Comparison of ENCODE assay signal across 17 cellular contexts in the genomic region with DNA sequence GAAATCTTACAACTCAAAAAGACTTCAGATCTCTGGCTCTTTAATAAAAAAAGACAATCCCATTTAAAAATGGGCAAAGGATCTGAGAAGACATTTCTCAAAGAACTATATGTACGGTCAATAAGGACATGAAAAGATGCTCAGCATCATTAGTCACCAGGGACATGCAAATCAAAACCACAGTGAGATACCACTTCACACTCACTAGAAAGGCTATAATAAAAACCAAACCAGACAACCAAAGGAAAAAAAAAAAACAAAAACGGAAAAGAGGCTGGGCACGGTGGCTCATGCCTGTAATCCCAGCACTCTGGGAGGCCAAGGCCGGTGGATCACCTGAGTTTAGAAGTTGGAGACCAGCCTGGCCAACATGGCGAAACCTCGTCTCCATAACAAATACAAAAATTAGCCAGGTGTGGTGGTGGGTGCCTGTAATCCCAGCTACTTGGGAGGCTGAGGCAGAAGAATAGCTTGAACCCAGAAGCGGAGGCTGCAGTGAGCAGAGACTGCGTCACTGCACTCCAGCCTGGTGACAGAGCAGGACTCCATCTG. TPM values are rescaled to one million over a fixed set of nuclear protein-coding genes. Genes with fewer than 3 reads are reported as not detected.
DNase-seq lines count a peak whose midpoint lies in the region; ATAC-seq and TF ChIP-seq lines count a peak whose summit lies in the region.
"Had no signal": no experiment of that assay in that cellular context is flagged by ENCODE, and none has a peak within 500 bp of the region (broad histone marks: within the 10 kb centered on the region; RNA-seq: fewer than 3 reads in every experiment).

No MANE protein-coding gene starts in this region.

- H4K20me1 ChIP-seq in mammary epithelial cell (ENCODE audit: insufficient read depth, low read length), result no peaks in the 10 kb centered on the region

- H3K27ac ChIP-seq in mammary epithelial cell (ENCODE audit: insufficient read depth, low read depth, low read length) (no peak overlapping the region), transverse colon (no peak overlapping the region)
- H3K27ac ChIP-seq: cardiac muscle cell, spleen had no signal

- no peak for DNase-seq in MCF 10A (ENCODE audit: unreplicated experiment)
- no peak for DNase-seq in mammary epithelial cell
- no peak for DNase-seq in T-helper 17 cell
- peak; percentile 10 for DNase-seq in left lobe of liver (ENCODE audit: low spot score)
- peak; percentile 3 for DNase-seq in transverse colon
- no peak for DNase-seq in NCI-H146 treated with DMSO at 0.1 percent for 48 hours (lab: John Stamatoyannopoulos, UW; ENCODE audit: unreplicated experiment)
- no peak for DNase-seq in glomerular visceral epithelial cell (ENCODE audit: extremely low spot score)
- DNase-seq: activated CD4-positive, alpha-beta T cell treated with anti-CD3 and anti-CD28 coated beads, Interleukin-2, amount 50 U/mL, for 48 hours; activated naive CD4-positive, alpha-beta T cell treated with anti-CD3 and anti-CD28 coated beads, Interleukin-2, amount 10 ng/mL, durations not matched to agents 7 days and 5 days; effector memory CD4-positive, alpha-beta T cell; hypothalamus; NCI-H1417 treated with DMSO at 0.1 percent for 48 hours; SHP77; spleen had no signal

- H3K4me3 Mint-ChIP-seq in MCF 10A (ENCODE audit: unreplicated experiment) (no peak overlapping the region), T-helper 17 cell (no peak overlapping the region)
- H3K4me3 Mint-ChIP-seq: activated naive CD4-positive, alpha-beta T cell treated with anti-CD3 and anti-CD28 coated beads, Interleukin-2, amount 10 ng/mL, durations not matched to agents 7 days and 5 days had no signal

- 88% methylated on average over 8 of the region's 8 CpGs for WGBS in mammary epithelial cell (ENCODE audit: low coverage, missing lambda C conversion rate)
- 79 to 86% methylated on average over 1 to 8 of the region's 8 CpGs for WGBS in transverse colon (ENCODE audit: low coverage in 1 of 2), 2 donors

- no peaks in the 10 kb centered on the region for H3K27me3 Mint-ChIP-seq in MCF 10A (ENCODE audit: insufficient read depth, unreplicated experiment)
- no peaks in the 10 kb centered on the region for H3K27me3 Mint-ChIP-seq in T-helper 17 cell
- H3K27me3 Mint-ChIP-seq: activated naive CD4-positive, alpha-beta T cell treated with anti-CD3 and anti-CD28 coated beads, Interleukin-2, amount 10 ng/mL, durations not matched to agents 7 days and 5 days had no signal

- no peak overlapping the region for H2AFZ ChIP-seq in mammary epithelial cell (ENCODE audit: low read depth, low read length)

- no peak overlapping the region for H3K4me2 ChIP-seq in mammary epithelial cell (ENCODE audit: insufficient read depth, low read depth, low read length)

- H3K4me3 ChIP-seq in mammary epithelial cell (replicated peaks in 1 of 3; ENCODE audit: insufficient read depth in 1 of 3, low read depth in 2 of 3, low read length in 3 of 3) (no peak overlapping the region), transverse colon (no peak overlapping the region)
- H3K4me3 ChIP-seq: cardiac muscle cell, spleen had no signal

- dilution Hi-C loops in mammary epithelial cell (cut with HindIII; ENCODE audit: low sequenced_read_pairs), result no loop called here

- no peaks in the 10 kb centered on the region for H3K9me3 Mint-ChIP-seq in MCF 10A (ENCODE audit: unreplicated experiment)
- H3K9me3 Mint-ChIP-seq: activated naive CD4-positive, alpha-beta T cell treated with anti-CD3 and anti-CD28 coated beads, Interleukin-2, amount 10 ng/mL, durations not matched to agents 7 days and 5 days had no signal

- no peaks in the 10 kb centered on the region for H3K79me2 ChIP-seq in mammary epithelial cell (ENCODE audit: insufficient read depth, low read length)

- H3K36me3 ChIP-seq in mammary epithelial cell (ENCODE audit: insufficient read depth, low read length) (peaks cover 3% of the 10 kb centered on the region), transverse colon (peaks cover 0 to 43% (median 12%) of the 10 kb centered on the region in 4 donors)

- no peak for TF ChIP-seq POLR2A in transverse colon (IDR thresholded peaks at IDR 0.05)

- in situ Hi-C loops in mammary epithelial cell (cut with MboI; ENCODE audit: low sequenced_read_pairs in 2 of 2), result loop anchor here in 1 of 2 donors (10.0 kb wide), 1 partner anchor 51 kb away; no protein-coding TSS in a partner anchor
- in situ Hi-C loops in transverse colon (cut with MboI; ENCODE audit: low pct_ligation_motif_present in 1 of 4, low pct_unique_long_range_greater_than_20kb in 1 of 4, low sequenced_read_pairs in 3 of 4), result no loop called here

- intact Hi-C loops in MCF 10A (cut with micrococcal nuclease), result no loop called here
- intact Hi-C loops in mammary epithelial cell (cut with micrococcal nuclease), result no loop called here
- intact Hi-C loops in transverse colon (cut with DNase I; ENCODE audit: low total_unique reads), result no loop called here

- no peak for TF ChIP-seq CTCF in MCF 10A (IDR thresholded peaks at IDR 0.05; ENCODE audit: unreplicated experiment)
- no peak for TF ChIP-seq CTCF in mammary epithelial cell (conservative IDR thresholded peaks at IDR 0.05 in 1 of 2, IDR thresholded peaks at IDR 0.05 in 1 of 2; ENCODE audit: extremely low read depth in 1 of 2, insufficient read depth in 1 of 2, low read depth in 1 of 2, low read length in 2 of 2)
- TF ChIP-seq CTCF in transverse colon (IDR thresholded peaks at IDR 0.05), result no peak

- TF ChIP-seq EP300 in transverse colon (IDR thresholded peaks at IDR 0.05; ENCODE audit: low read depth), result no peak

- no peaks in the 10 kb centered on the region for H3K4me1 Mint-ChIP-seq in MCF 10A (ENCODE audit: insufficient read depth, unreplicated experiment)
- peaks cover 6% of the 10 kb centered on the region for H3K4me1 Mint-ChIP-seq in T-helper 17 cell
- H3K4me1 Mint-ChIP-seq: activated naive CD4-positive, alpha-beta T cell treated with anti-CD3 and anti-CD28 coated beads, Interleukin-2, amount 10 ng/mL, durations not matched to agents 7 days and 5 days had no signal

- peak overlapping the region; percentile 69 for H3K27ac Mint-ChIP-seq in MCF 10A (ENCODE audit: low read depth, unreplicated experiment)
- H3K27ac Mint-ChIP-seq in T-helper 17 cell, result peak overlapping the region; percentile 91
- H3K27ac Mint-ChIP-seq: activated naive CD4-positive, alpha-beta T cell treated with anti-CD3 and anti-CD28 coated beads, Interleukin-2, amount 10 ng/mL, durations not matched to agents 7 days and 5 days had no signal

- no peaks in the 10 kb centered on the region for H3K27me3 ChIP-seq in mammary epithelial cell (ENCODE audit: insufficient read depth, low read length)
- no peaks in the 10 kb centered on the region for H3K27me3 ChIP-seq in transverse colon
- H3K27me3 ChIP-seq: cardiac muscle cell, spleen had no signal

- H3K9me3 ChIP-seq in mammary epithelial cell (replicated peaks; ENCODE audit: insufficient read depth, low read length) (no peaks in the 10 kb centered on the region), T-helper 17 cell (ENCODE audit: control insufficient read depth, low read length, poor library complexity, severe bottlenecking) (no peaks in the 10 kb centered on the region), transverse colon (no peaks in the 10 kb centered on the region)
- H3K9me3 ChIP-seq: spleen had no signal

- H3K4me1 ChIP-seq in mammary epithelial cell (ENCODE audit: insufficient read depth, low read length) (no peaks in the 10 kb centered on the region), transverse colon (no peaks in the 10 kb centered on the region)
- H3K4me1 ChIP-seq: spleen had no signal

- POLR2A ChIA-PET in MCF 10A (lab: Yijun Ruan, JAX), result no interaction called here

- CTCF ChIA-PET in MCF 10A (lab: Yijun Ruan, JAX) (no interaction called here), mammary epithelial cell (lab: Charles Lee; ENCODE audit: low non-redundant PET) (no interaction called here)

- no TSS peak for BruUV-seq in MCF 10A (replicated peaks; lab: Mats Ljungman, UMichigan)
- BruUV-seq in mammary epithelial cell (replicated peaks; lab: Mats Ljungman, UMichigan), result no TSS peak

- no peak overlapping the region for H3K9ac ChIP-seq in mammary epithelial cell (ENCODE audit: insufficient read depth, low read length)

- ATAC-seq in T-helper 17 cell (no peak), left lobe of liver (no peak), GM18519 (IDR thresholded peaks at IDR 0.05; ENCODE audit: low FRiP score, unreplicated experiment) (no peak)
- ATAC-seq: left colon had no signal

- peaks cover 48% of the 10 kb centered on the region for H3K36me3 Mint-ChIP-seq in MCF 10A (ENCODE audit: insufficient read depth, unreplicated experiment)
- H3K36me3 Mint-ChIP-seq in T-helper 17 cell (ENCODE audit: low read depth), result peaks cover 6% of the 10 kb centered on the region

RNA-seq across cellular contexts. Expression of a gene that starts 1.7 kb away (rescaled TPM):
- total RNA-seq in MCF 10A (2022) (not detected in 2 replicates), mammary epithelial cell (not detected), T-helper 17 cell (not detected), left lobe of liver (not detected), transverse colon (1 to 10 TPM in 1 of 4 donors, under 1 TPM in 1, not detected in 2; 0.68 to 8.6 TPM)
- not detected for polyA plus RNA-seq in mammary epithelial cell
- not detected for polyA minus RNA-seq in mammary epithelial cell

RNA-seq across cellular contexts. Expression of a gene that starts 18.1 kb away (rescaled TPM):
- 18.1 and 19.7 TPM in 2 replicates for total RNA-seq in MCF 10A (2022)
- 10 to 100 TPM; 14.2 to 23.2 TPM for total RNA-seq in mammary epithelial cell
- 23.5 TPM for polyA plus RNA-seq in mammary epithelial cell
- 5.9 TPM for polyA minus RNA-seq in mammary epithelial cell
- total RNA-seq in T-helper 17 cell, result 10 to 100 TPM; 44.6 to 57.1 TPM
- 17.5 TPM for total RNA-seq in left lobe of liver
- 100 to 1,000 TPM in 3 of 4 donors, 10 to 100 TPM in 1; 80.2 to 294 (median 154) TPM for total RNA-seq in transverse colon

RNA-seq across cellular contexts. Expression of a gene that starts 20.7 kb away (rescaled TPM):
- total RNA-seq in MCF 10A (2022) (0.09 and 0.10 TPM in 2 replicates), mammary epithelial cell (under 1 TPM; under 0.01 to 0.09 TPM), T-helper 17 cell (10 to 100 TPM; 12.6 to 13.6 TPM), left lobe of liver (0.58 TPM), transverse colon (10 to 100 TPM; 60.0 to 96.9 (median 61.7) TPM)
- 0.02 TPM for polyA plus RNA-seq in mammary epithelial cell
- not detected for polyA minus RNA-seq in mammary epithelial cell
- polyA plus RNA-seq: cardiac muscle cell had no signal

RNA-seq across cellular contexts. Expression of a gene that starts 32.8 kb away (rescaled TPM):
- total RNA-seq in MCF 10A (2022) (not detected in 2 replicates), mammary epithelial cell (not detected), T-helper 17 cell (not detected), left lobe of liver (12.9 TPM), transverse colon (not detected)
- not detected for polyA plus RNA-seq in mammary epithelial cell
- not detected for polyA minus RNA-seq in mammary epithelial cell
- total RNA-seq: cardiac muscle cell, left colon had no signal
- polyA plus RNA-seq: cardiac muscle cell had no signal

Comparison
In these comparisons a context has a peak if more than half of its experiments do, and no peak if none do; other contexts are left out.
1. DNase-seq: peak in left lobe of liver (single experiment) and transverse colon (single experiment); none in MCF 10A (single experiment), mammary epithelial cell (single experiment), T-helper 17 cell (0 of 3), NCI-H146 treated with DMSO at 0.1 percent for 48 hours (single experiment) and glomerular visceral epithelial cell (single experiment).
2. RNA of a gene that starts 20.7 kb away (total RNA-seq): 60.0 to 96.9 TPM in transverse colon; 12.6 to 13.6 TPM in T-helper 17 cell, 0.58 TPM in left lobe of liver (single experiment), under 0.01 to 0.09 TPM in mammary epithelial cell and 0.09 to 0.10 TPM in MCF 10A; every median in the first group is over 4 times any median in the second.